21 cellular contexts compared by ENCODE assay signal in genomic region chr15:100768501-100768931, GRCh38.
"Had no signal": no experiment of that assay in that cellular context is flagged by ENCODE, and none has a peak within 500 bp of the region (broad histone marks: within the 10 kb centered on the region; RNA-seq: fewer than 3 reads in every experiment).

No MANE protein-coding gene starts in this region.

- H3K4me1 Mint-ChIP-seq: activated naive CD4-positive, alpha-beta T cell treated with anti-CD3 and anti-CD28 coated beads, Interleukin-2, amount 10 ng/mL, durations not matched to agents 7 days and 5 days; activated naive CD8-positive, alpha-beta T cell treated with anti-CD3 and anti-CD28 coated beads, Interleukin-2, amount 50 U/mL, for 24 hours; natural killer cell had no signal

- H3K36me3 ChIP-seq: gastrocnemius medialis, heart left ventricle, left lung, neutrophil, tibial artery, uterus had no signal

- H3K9me3 ChIP-seq: gastrocnemius medialis, heart left ventricle, left lung, neutrophil, tibial artery, uterus had no signal

- H3K27ac ChIP-seq: gastrocnemius medialis, heart left ventricle, left lung, neutrophil, tibial artery, uterus had no signal

- H3K4me1 ChIP-seq: gastrocnemius medialis, heart left ventricle, tibial artery, uterus had no signal

- H3K9me3 Mint-ChIP-seq: activated naive CD4-positive, alpha-beta T cell treated with anti-CD3 and anti-CD28 coated beads, Interleukin-2, amount 10 ng/mL, durations not matched to agents 7 days and 5 days; activated naive CD8-positive, alpha-beta T cell treated with anti-CD3 and anti-CD28 coated beads, Interleukin-2, amount 50 U/mL, for 24 hours; activated T-helper 2 cell treated with anti-CD3 and anti-CD28 coated beads, Interferon-gamma antibody, Interleukin-2, Interleukin-4, amounts not matched to agents 10 μg/mL and 5 μg/mL and 100 μg/mL, durations not matched to agents 14 hours and 24 hours and 36 hours; natural killer cell had no signal

- H3K36me3 Mint-ChIP-seq: activated naive CD4-positive, alpha-beta T cell treated with anti-CD3 and anti-CD28 coated beads, Interleukin-2, amount 10 ng/mL, durations not matched to agents 7 days and 5 days; brain; natural killer cell had no signal

- DNase-seq: activated CD4-positive, alpha-beta T cell treated with anti-CD3 and anti-CD28 coated beads, Interleukin-2, amount 50 U/mL, for 4 hours; activated CD4-positive, CD25-positive, alpha-beta regulatory T cell treated with anti-CD3 and anti-CD28 coated beads, Interleukin-2, amount 50 U/mL, for 72 hours; activated naive CD4-positive, alpha-beta T cell treated with anti-CD3 and anti-CD28 coated beads, Interleukin-2, amount 10 ng/mL, durations not matched to agents 7 days and 5 days; activated naive CD8-positive, alpha-beta T cell treated with anti-CD3 and anti-CD28 coated beads, Interleukin-2, amount 50 U/mL, for 24 hours; anterior cingulate cortex; effector CD4-positive, alpha-beta T cell; gastrocnemius medialis; heart left ventricle; left lung; mesendoderm; natural killer cell; retina; stimulated activated naive CD8-positive, alpha-beta T cell treated with anti-CD3 and anti-CD28 coated beads, Interleukin-15, Interleukin-2, amounts not matched to agents 100 U/mL and 50 U/mL, for 24 hours; substantia nigra; T-helper 1 cell; T1000; uterus had no signal

- H3K4me3 Mint-ChIP-seq: activated naive CD4-positive, alpha-beta T cell treated with anti-CD3 and anti-CD28 coated beads, Interleukin-2, amount 10 ng/mL, durations not matched to agents 7 days and 5 days; activated naive CD8-positive, alpha-beta T cell treated with anti-CD3 and anti-CD28 coated beads, Interleukin-2, amount 50 U/mL, for 24 hours; brain; natural killer cell had no signal

- H3K27ac Mint-ChIP-seq: activated naive CD4-positive, alpha-beta T cell treated with anti-CD3 and anti-CD28 coated beads, Interleukin-2, amount 10 ng/mL, durations not matched to agents 7 days and 5 days; activated naive CD8-positive, alpha-beta T cell treated with anti-CD3 and anti-CD28 coated beads, Interleukin-2, amount 50 U/mL, for 24 hours; activated T-helper 2 cell treated with anti-CD3 and anti-CD28 coated beads, Interferon-gamma antibody, Interleukin-2, Interleukin-4, amounts not matched to agents 10 μg/mL and 5 μg/mL and 100 μg/mL, durations not matched to agents 14 hours and 24 hours and 36 hours; brain; natural killer cell had no signal

- H3K27me3 ChIP-seq: gastrocnemius medialis, uterus had no signal

- H3K4me3 ChIP-seq: gastrocnemius medialis, heart left ventricle, left lung, tibial artery, uterus had no signal
